ENCODE assay signal across 20 cellular contexts in genomic region chr3:12458901-12459300, GRCh38. TPM values are rescaled to one million over a fixed set of nuclear protein-coding genes. Genes with fewer than 3 reads are reported as not detected.
DNase-seq lines count a peak whose midpoint lies in the region; ATAC-seq, FAIRE-seq and TF ChIP-seq lines count a peak whose summit lies in the region.
"Had no signal": no experiment of that assay in that cellular context is flagged by ENCODE, and none has a peak within 500 bp of the region (broad histone marks: within the 10 kb centered on the region; RNA-seq: fewer than 3 reads in every experiment).

No MANE protein-coding gene starts in this region.

- H3K56ac ChIP-seq in H1 (replicated peaks; ENCODE audit: insufficient read length, low read depth, low read length): no peak overlapping the region

- no peak overlapping the region for H4K5ac ChIP-seq in H1 (ENCODE audit: insufficient read length, low read depth, low read length)

- no peaks in the 10 kb centered on the region for H3K9me3 Mint-ChIP-seq in GM23338
- H3K9me3 Mint-ChIP-seq in neural progenitor cell: no peaks in the 10 kb centered on the region
- H3K9me3 Mint-ChIP-seq: activated naive CD4-positive, alpha-beta T cell treated with anti-CD3 and anti-CD28 coated beads, Interleukin-2, amount 50 U/mL, for 72 hours; activated T-cell treated with anti-CD3 and anti-CD28 coated beads, Interleukin-2, amount 50 U/mL, for 72 hours; memory B cell; naive thymus-derived CD8-positive, alpha-beta T cell; type B pancreatic cell had no signal

- H3K27ac ChIP-seq in GM23338 (ENCODE audit: low read depth) (no peak overlapping the region), H1 (ENCODE audit: low read depth, low read length) (no peak overlapping the region), neural progenitor cell (no peak overlapping the region), A673 (ENCODE audit: low read depth, low read length, poor library complexity, severe bottlenecking) (no peak overlapping the region)

- H3K23ac ChIP-seq in H1 (ENCODE audit: insufficient read length): no peak overlapping the region

- no peak overlapping the region for H3K4ac ChIP-seq in H1 (replicated peaks; ENCODE audit: insufficient read length, low read depth, low read length)

- no peaks in the 10 kb centered on the region for H3K27me3 ChIP-seq in GM23338 (ENCODE audit: insufficient read depth)
- H3K27me3 ChIP-seq in H1 (replicated peaks in 1 of 4; ENCODE audit: control insufficient read depth in 3 of 4, extremely low read depth in 1 of 4, insufficient read depth in 3 of 4, low read length in 3 of 4): no peaks in the 10 kb centered on the region
- no peaks in the 10 kb centered on the region for H3K27me3 ChIP-seq in neural progenitor cell
- H3K27me3 ChIP-seq in A673 (replicated peaks; ENCODE audit: insufficient read depth, low read depth, low read length, poor library complexity): no peaks in the 10 kb centered on the region

- H3K4me2 ChIP-seq in GM23338 (no peak overlapping the region), H1 (ENCODE audit: insufficient read depth in 1 of 2, low read depth in 2 of 2, low read length in 2 of 2) (no peak overlapping the region), neural progenitor cell (no peak overlapping the region)

- H4K8ac ChIP-seq in H1 (ENCODE audit: extremely low read depth, insufficient read depth, low read length): no peak overlapping the region

- H3K23me2 ChIP-seq in H1 (ENCODE audit: low read depth, low read length): no peaks in the 10 kb centered on the region

- peak in 1 of 2 experiments; percentile 21; a peak in 2 of 4 replicates for TF ChIP-seq CTCF in GM23338 (conservative IDR thresholded peaks at IDR 0.05; ENCODE audit: low read depth in 2 of 2)
- TF ChIP-seq CTCF in H1 (IDR thresholded peaks at IDR 0.05; ENCODE audit: control extremely low read depth in 1 of 3, insufficient read depth in 1 of 3, low read depth in 1 of 3, low read length in 3 of 3): peak in 2 of 3 experiments; percentile 12 to 25; a peak in 2 of 4 replicates
- TF ChIP-seq CTCF in neural progenitor cell (IDR thresholded peaks at IDR 0.05): peak; percentile 12
- no peak for TF ChIP-seq CTCF in A673 (conservative IDR thresholded peaks at IDR 0.05; ENCODE audit: low read depth, low read length)

- ATAC-seq in GM23338: peak; percentile 84
- ATAC-seq: activated naive CD4-positive, alpha-beta T cell treated with anti-CD3 and anti-CD28 coated beads, Interleukin-2, amount 50 U/mL, for 72 hours; activated T-cell treated with anti-CD3 and anti-CD28 coated beads, Interleukin-2, amount 50 U/mL, for 72 hours; naive thymus-derived CD8-positive, alpha-beta T cell; stimulated activated naive CD8-positive, alpha-beta T cell treated with anti-CD3 and anti-CD28 coated beads, Interleukin-15, Interleukin-2, amounts not matched to agents 100 U/mL and 50 U/mL, for 24 hours had no signal

- H3K9ac ChIP-seq in H1 (replicated peaks in 1 of 4; ENCODE audit: extremely low read depth in 1 of 4, low read depth in 3 of 4, low read length in 3 of 4) (no peak overlapping the region), neural progenitor cell (no peak overlapping the region)

- no peak overlapping the region for H2BK120ac ChIP-seq in H1 (replicated peaks; ENCODE audit: low read depth, low read length)

- intact Hi-C loops in A673 (cut with micrococcal nuclease; ENCODE audit: unreplicated experiment): no loop called here

- H3K27ac Mint-ChIP-seq in GM23338: no peak overlapping the region
- no peak overlapping the region for H3K27ac Mint-ChIP-seq in neural progenitor cell
- H3K27ac Mint-ChIP-seq: activated naive CD4-positive, alpha-beta T cell treated with anti-CD3 and anti-CD28 coated beads, Interleukin-2, amount 50 U/mL, for 72 hours; activated T-cell treated with anti-CD3 and anti-CD28 coated beads, Interleukin-2, amount 50 U/mL, for 72 hours; memory B cell; type B pancreatic cell had no signal

- H2BK5ac ChIP-seq in H1 (ENCODE audit: low read depth, low read length): no peak overlapping the region

- no peaks in the 10 kb centered on the region for H3K79me1 ChIP-seq in H1 (ENCODE audit: low read depth, low read length)

- H3K9me2 ChIP-seq in GM23338 (ENCODE audit: insufficient read depth): no peaks in the 10 kb centered on the region

- H4K91ac ChIP-seq in H1 (replicated peaks; ENCODE audit: insufficient read length, low read length): no peak overlapping the region

- H3K79me2 ChIP-seq in GM23338 (replicated peaks; ENCODE audit: insufficient read depth) (no peaks in the 10 kb centered on the region), H1 (ENCODE audit: control insufficient read depth in 1 of 2, insufficient read depth in 2 of 2, low read length in 2 of 2) (no peaks in the 10 kb centered on the region), neural progenitor cell (ENCODE audit: low read depth) (no peaks in the 10 kb centered on the region)

- no peak overlapping the region for H3K4me3 ChIP-seq in GM23338
- H3K4me3 ChIP-seq in H1 (ENCODE audit: extremely low read depth in 1 of 4, insufficient read depth in 2 of 4, low read depth in 3 of 4, low read length in 4 of 4): no peak overlapping the region
- no peak overlapping the region for H3K4me3 ChIP-seq in neural progenitor cell
- H3K4me3 ChIP-seq in A673 (ENCODE audit: low read depth, low read length, poor library complexity, severe bottlenecking): no peak overlapping the region

- no peak for TF ChIP-seq POLR2A in H1 (IDR thresholded peaks at IDR 0.05; ENCODE audit: control extremely low read depth in 1 of 2, low read depth in 2 of 2, low read length in 2 of 2)

- H3K36me3 Mint-ChIP-seq in GM23338 (ENCODE audit: low read depth) (no peaks in the 10 kb centered on the region), neural progenitor cell (no peaks in the 10 kb centered on the region)
- H3K36me3 Mint-ChIP-seq: activated naive CD4-positive, alpha-beta T cell treated with anti-CD3 and anti-CD28 coated beads, Interleukin-2, amount 50 U/mL, for 72 hours; memory B cell; naive thymus-derived CD8-positive, alpha-beta T cell; type B pancreatic cell had no signal

- no peak overlapping the region for H2BK12ac ChIP-seq in H1 (ENCODE audit: low read depth, low read length)

- no TSS peak for BruUV-seq in A673 (replicated peaks; lab: Mats Ljungman, UMichigan)

- no peak for TF ChIP-seq EP300 in H1 (IDR thresholded peaks at IDR 0.05; ENCODE audit: borderline replicate concordance in 1 of 2, low read depth in 2 of 2, low read length in 2 of 2)

- H3K4me1 ChIP-seq in GM23338 (ENCODE audit: insufficient read depth) (no peaks in the 10 kb centered on the region), H1 (replicated peaks in 1 of 4; ENCODE audit: control insufficient read depth in 3 of 4, insufficient read depth in 4 of 4, low read length in 3 of 4) (peaks cover 0 to 2% (median 0%) of the 10 kb centered on the region in 4 experiments; a peak in 1 of 7 replicates), neural progenitor cell (peaks cover 8% of the 10 kb centered on the region), A673 (ENCODE audit: insufficient read depth, low read length, poor library complexity, severe bottlenecking) (no peaks in the 10 kb centered on the region)

- H2BK20ac ChIP-seq in H1 (ENCODE audit: low read length): no peak overlapping the region

- POLR2A ChIA-PET in H1 (lab: Charles Lee; ENCODE audit: partially characterized antibody) (interaction anchor here (0.5 to 1.0 kb wide), 2 partner anchors 26 to 825 kb away, joined by 3 read pairs; no protein-coding TSS in a partner anchor), A673 (lab: Charles Lee; ENCODE audit: low non-redundant PET) (no interaction called here)

- peaks cover 3% of the 10 kb centered on the region; the same call in 2 of the 3 replicates for H3K4me1 Mint-ChIP-seq in GM23338
- H3K4me1 Mint-ChIP-seq in neural progenitor cell: peaks cover 9% of the 10 kb centered on the region
- H3K4me1 Mint-ChIP-seq: memory B cell had no signal

- H3F3A ChIP-seq in GM23338 (replicated peaks; ENCODE audit: low read depth) (no peaks in the 10 kb centered on the region), neural progenitor cell (ENCODE audit: low read depth) (no peaks in the 10 kb centered on the region)

- H3K9me3 ChIP-seq in H1 (ENCODE audit: insufficient read depth in 2 of 2, low read depth in 1 of 2, low read length in 1 of 2) (no peaks in the 10 kb centered on the region), neural progenitor cell (ENCODE audit: low read depth) (no peaks in the 10 kb centered on the region), A673 (ENCODE audit: low read depth, low read length, poor library complexity, severe bottlenecking) (no peaks in the 10 kb centered on the region)

- no peak overlapping the region for H3K14ac ChIP-seq in H1 (ENCODE audit: insufficient read length)

- CTCF ChIA-PET in H1 (lab: Charles Lee; ENCODE audit: partially characterized antibody) (interaction anchor here (0.7 to 4.6 kb wide), 3 partner anchors 12 to 283 kb away, joined by 3 to 25 read pairs (median 4); no protein-coding TSS in a partner anchor), A673 (lab: Charles Lee) (no interaction called here)

- 78% methylated on average over 8 of the region's 8 CpGs; no CpG with 5 or more reads in 1 of the 2 experiments for WGBS in H1 (ENCODE audit: extremely low coverage in 1 of 2, insufficient coverage in 1 of 2, insufficient read length in 1 of 2, insufficient replicate concordance in 2 of 2, low coverage in 1 of 2, low lambda C conversion rate in 2 of 2, missing lambda C conversion rate in 1 of 2), 2 experiments

- no peak overlapping the region for H3K18ac ChIP-seq in H1 (ENCODE audit: extremely low read depth, low read length)

- FAIRE-seq in H1 (lab: Jason Lieb, UNC): no peak
- FAIRE-seq: islet of Langerhans had no signal

- H3K36me3 ChIP-seq in GM23338 (ENCODE audit: insufficient read depth): no peaks in the 10 kb centered on the region
- H3K36me3 ChIP-seq in H1 (ENCODE audit: control insufficient read depth in 2 of 4, insufficient read depth in 4 of 4, low read length in 3 of 4): no peaks in the 10 kb centered on the region
- no peaks in the 10 kb centered on the region for H3K36me3 ChIP-seq in neural progenitor cell
- no peaks in the 10 kb centered on the region for H3K36me3 ChIP-seq in A673 (ENCODE audit: insufficient read depth, low read length, poor library complexity, severe bottlenecking)

- TF ChIP-seq RAD21 in H1 (IDR thresholded peaks at IDR 0.05 in 1 of 2, conservative IDR thresholded peaks at IDR 0.05 in 1 of 2; ENCODE audit: low read depth in 2 of 2, low read length in 2 of 2): no peak; a peak in 1 of 4 replicates

- H2AK5ac ChIP-seq in H1 (ENCODE audit: low read depth, low read length): no peak overlapping the region

- DNase-seq in GM23338 (ENCODE audit: low spot score) (peak; percentile 54), MV-4-11 (lab: John Stamatoyannopoulos, UW) (peak; percentile 86), H1 (ENCODE audit: low read depth in 1 of 2, low spot score in 2 of 2) (no peak), neural progenitor cell (ENCODE audit: low spot score) (no peak), NCI-H2171 treated with DMSO at 0.1 percent for 48 hours (lab: John Stamatoyannopoulos, UW) (no peak), NCI-H1048 (lab: John Stamatoyannopoulos, UW) (no peak), A673 (ENCODE audit: low spot score) (no peak), ecto neural progenitor cell (ENCODE audit: low spot score) (no peak)
- DNase-seq: activated T-cell treated with anti-CD3 and anti-CD28 coated beads, Interleukin-2, amount 50 U/mL, for 72 hours; GOT3; naive thymus-derived CD8-positive, alpha-beta T cell; NCI-H345; SHP77; stimulated activated CD4-positive, alpha-beta T cell treated with anti-CD3 and anti-CD28 coated beads, Interleukin-1b, Interleukin-23, amount 100 ng/mL, for 48 hours; stimulated activated naive CD8-positive, alpha-beta T cell treated with anti-CD3 and anti-CD28 coated beads, Interleukin-15, Interleukin-2, amounts not matched to agents 100 U/mL and 50 U/mL, for 24 hours; T-helper 2 cell had no signal

- H2AFZ ChIP-seq in GM23338 (no peak overlapping the region), H1 (ENCODE audit: low read length) (no peak overlapping the region), neural progenitor cell (replicated peaks) (no peak overlapping the region)

- no peak overlapping the region for H2BK15ac ChIP-seq in H1 (ENCODE audit: low read length)

- H3K27me3 Mint-ChIP-seq in GM23338 (ENCODE audit: insufficient read depth, low read depth, poor library complexity) (peaks cover 2% of the 10 kb centered on the region), neural progenitor cell (ENCODE audit: insufficient read depth, low read depth) (peaks cover 4% of the 10 kb centered on the region)
- H3K27me3 Mint-ChIP-seq: naive thymus-derived CD8-positive, alpha-beta T cell had no signal

- H3K4me3 Mint-ChIP-seq in GM23338: no peak overlapping the region
- no peak overlapping the region for H3K4me3 Mint-ChIP-seq in neural progenitor cell
- H3K4me3 Mint-ChIP-seq: activated T-cell treated with anti-CD3 and anti-CD28 coated beads, Interleukin-2, amount 50 U/mL, for 72 hours; memory B cell; naive thymus-derived CD8-positive, alpha-beta T cell; type B pancreatic cell had no signal

- H4K20me1 ChIP-seq in GM23338 (replicated peaks; ENCODE audit: insufficient read depth) (no peaks in the 10 kb centered on the region), H1 (replicated peaks in 1 of 2; ENCODE audit: control insufficient read depth in 1 of 2, insufficient read depth in 2 of 2, low read length in 2 of 2) (no peaks in the 10 kb centered on the region), neural progenitor cell (ENCODE audit: low read depth) (no peaks in the 10 kb centered on the region)

RNA-seq across cellular contexts. Expression of gene TSEN2, which starts 25.4 kb away (rescaled TPM):
- total RNA-seq in GM23338 (2014; rRNA removed; shearing (Covaris generic)): 25.8 and 27.7 TPM in 2 replicates
- polyA plus RNA-seq in GM23338 (2016; fragmentation: Nextera tagmentation; extraction: Ambion mirVana) (24.1 and 30.0 TPM in 2 replicates), H1 (2011; rRNA removed) (15.1 and 16.1 TPM in 2 replicates)
- 22.4 and 22.6 TPM in 2 replicates for total RNA-seq in H1 (2021; fragmentation: NEBNext Ultra II Directional; extraction: Animal tissue kit (Norgen Biotek cat#: 25700))
- polyA plus RNA-seq in H1 (2011; cell fraction: cytosol; rRNA removed): 19.9 TPM
- polyA plus RNA-seq in H1 (2011; cell fraction: nucleus; rRNA removed): 25.3 TPM
- polyA plus RNA-seq in H1 (2012, experiment 1 of 2): 18.6 to 29.2 TPM (median 20.1 TPM) in 4 replicates
- 3.7 TPM for polyA plus RNA-seq in H1 (2012, experiment 2 of 2)
- 12.7 TPM for polyA plus RNA-seq in H1 (2013, experiment 1 of 2)
- 13.0 TPM for polyA plus RNA-seq in H1 (2013, experiment 2 of 2)
- 24.3 and 25.5 TPM in 2 replicates for polyA minus RNA-seq in H1 (2011; rRNA and poly(A)+ RNA removed)
- polyA minus RNA-seq in H1 (2011; cell fraction: cytosol; rRNA and poly(A)+ RNA removed): 17.8 TPM
- 34.5 TPM for polyA minus RNA-seq in H1 (2011; cell fraction: nucleus; rRNA and poly(A)+ RNA removed)
- total RNA-seq in neural progenitor cell (ENCODE audit: low replicate concordance) (20.4 and 21.3 TPM in 2 replicates), A673 (2021) (34.5 TPM in 2 replicates)

Comparison
In these comparisons a context has a peak if more than half of its experiments do, and no peak if none do; other contexts are left out.
1. DNase-seq: peak in GM23338 (single experiment) and MV-4-11 (single experiment); none in H1 (0 of 2), neural progenitor cell (single experiment), NCI-H2171 treated with DMSO at 0.1 percent for 48 hours (single experiment), NCI-H1048 (single experiment), A673 (single experiment) and ecto neural progenitor cell (single experiment).